In genomic region chr2:118169359-118170005, GRCh38 we compare ENCODE assay signal across 9 cellular contexts.
A peak's percentile ranks its signal among the peaks of the same experiment; 100 is the strongest.
DNase-seq lines count a peak whose midpoint lies in the region; ATAC-seq, FAIRE-seq and TF ChIP-seq lines count a peak whose summit lies in the region.
"Had no signal": no experiment of that assay in that cellular context is flagged by ENCODE, and none has a peak within 500 bp of the region (broad histone marks: within the 10 kb centered on the region; RNA-seq: fewer than 3 reads in every experiment).

No MANE protein-coding gene starts in this region.

- H3K4me2 ChIP-seq in OCI-LY7 (ENCODE audit: low read length): no peak overlapping the region

- POLR2A ChIA-PET in CD4-positive, alpha-beta memory T cell (lab: Charles Lee; ENCODE audit: partially characterized antibody): interaction anchor here (0.8 kb wide), 1 partner anchor 17 kb away, joined by 3 read pairs; no protein-coding TSS in a partner anchor
- POLR2A ChIA-PET in OCI-LY7 (lab: Charles Lee): no interaction called here

- no TSS peak for BruUV-seq in OCI-LY7 (replicated peaks; lab: Mats Ljungman, UMichigan)

- peaks cover 0 to 9% (median 0%) of the 10 kb centered on the region in 8 donors for H3K9me3 Mint-ChIP-seq in CD4-positive, alpha-beta memory T cell
- H3K9me3 Mint-ChIP-seq in T-helper 2 cell treated with Interferon-gamma antibody and Interleukin-4, amounts not matched to agents 5 μg/mL and 100 μg/mL, for 36 hours: peaks cover 11% of the 10 kb centered on the region

- H4K20me1 ChIP-seq in OCI-LY7 (ENCODE audit: insufficient read depth, low read length): no peaks in the 10 kb centered on the region

- H3K9me2 ChIP-seq in OCI-LY7 (ENCODE audit: insufficient read depth, low read length): no peaks in the 10 kb centered on the region

- ATAC-seq in GM21723 (IDR thresholded peaks at IDR 0.05; ENCODE audit: unreplicated experiment) (peak; percentile 81), HG02970 (IDR thresholded peaks at IDR 0.05; ENCODE audit: low FRiP score, unreplicated experiment) (no peak)

- H3K27me3 Mint-ChIP-seq in CD4-positive, alpha-beta memory T cell: peaks cover 0 to 3% of the 10 kb centered on the region in 2 donors
- peaks cover 2% of the 10 kb centered on the region for H3K27me3 Mint-ChIP-seq in T-helper 2 cell treated with Interferon-gamma antibody and Interleukin-4, amounts not matched to agents 5 μg/mL and 100 μg/mL, for 36 hours (ENCODE audit: low read depth)

- CTCF ChIA-PET in CD4-positive, alpha-beta memory T cell (lab: Charles Lee; ENCODE audit: partially characterized antibody): interaction anchor here (0.7 to 1.6 kb wide), 3 partner anchors 8 to 356 kb away, joined by 3 to 4 read pairs (median 3); partner anchors contain the start of gene DDX18
- CTCF ChIA-PET in OCI-LY7 (lab: Charles Lee; ENCODE audit: unreplicated experiment): no interaction called here

- peaks cover 20% of the 10 kb centered on the region for H3K4me1 ChIP-seq in CD4-positive, alpha-beta memory T cell (ENCODE audit: insufficient read depth, low read length)
- H3K4me1 ChIP-seq in kidney (ENCODE audit: control insufficient read depth in 1 of 2, insufficient read depth in 1 of 2, low read depth in 1 of 2, low read length in 2 of 2): no peaks in the 10 kb centered on the region
- H3K4me1 ChIP-seq in OCI-LY7 (ENCODE audit: insufficient read depth, low read length, poor library complexity, severe bottlenecking): no peaks in the 10 kb centered on the region

- H2AFZ ChIP-seq in OCI-LY7 (ENCODE audit: low read length): no peak overlapping the region

- H3K4me3 ChIP-seq in CD4-positive, alpha-beta memory T cell (ENCODE audit: low read length in 2 of 2): no peak overlapping the region
- H3K4me3 ChIP-seq in kidney (ENCODE audit: low read length in 2 of 2) (no peak overlapping the region), OCI-LY7 (ENCODE audit: low read depth, low read length, poor library complexity, severe bottlenecking) (no peak overlapping the region)

- H3K9me3 ChIP-seq in CD4-positive, alpha-beta memory T cell (ENCODE audit: control insufficient read depth in 1 of 2, low read length in 2 of 2): no peaks in the 10 kb centered on the region
- H3K9me3 ChIP-seq in kidney (ENCODE audit: control insufficient read depth in 1 of 2, low read length in 2 of 2) (no peaks in the 10 kb centered on the region), OCI-LY7 (ENCODE audit: low read length) (0 out of 2 replicates have a peak, but pooled peaks cover 3% of the 10 kb centered on the region)

- H3K27ac Mint-ChIP-seq in CD4-positive, alpha-beta memory T cell: peak overlapping the region in 4 of 7 donors; percentile 48 to 84 (median 72)
- H3K27ac Mint-ChIP-seq in T-helper 2 cell treated with Interferon-gamma antibody and Interleukin-4, amounts not matched to agents 5 μg/mL and 100 μg/mL, for 36 hours: peak overlapping the region; percentile 56

- no peaks in the 10 kb centered on the region for H3K36me3 Mint-ChIP-seq in CD4-positive, alpha-beta memory T cell
- peaks cover 7% of the 10 kb centered on the region for H3K36me3 Mint-ChIP-seq in T-helper 2 cell treated with Interferon-gamma antibody and Interleukin-4, amounts not matched to agents 5 μg/mL and 100 μg/mL, for 36 hours (ENCODE audit: low read depth)

- H3K79me2 ChIP-seq in OCI-LY7 (ENCODE audit: insufficient read depth, low read depth, low read length): no peaks in the 10 kb centered on the region

- H3K4me3 Mint-ChIP-seq in CD4-positive, alpha-beta memory T cell: peak overlapping the region in 3 of 8 donors; percentile 28 to 57 (median 54)
- peak overlapping the region; percentile 51 for H3K4me3 Mint-ChIP-seq in T-helper 2 cell treated with Interferon-gamma antibody and Interleukin-4, amounts not matched to agents 5 μg/mL and 100 μg/mL, for 36 hours

- H3K27ac ChIP-seq in CD4-positive, alpha-beta memory T cell (ENCODE audit: low read depth, low read length): no peak overlapping the region
- H3K27ac ChIP-seq in kidney (ENCODE audit: low read depth in 2 of 2, low read length in 2 of 2): no peak overlapping the region
- no peak overlapping the region for H3K27ac ChIP-seq in OCI-LY7 (ENCODE audit: low read depth, low read length, poor library complexity, severe bottlenecking)

- peak in 3 of 5 donors; percentile 15 to 18 (median 16) for DNase-seq in CD4-positive, alpha-beta memory T cell
- DNase-seq in T-helper 2 cell treated with Interferon-gamma antibody and Interleukin-4, amounts not matched to agents 5 μg/mL and 100 μg/mL, for 36 hours (ENCODE audit: low spot score): no peak
- DNase-seq in kidney: peak; percentile 81
- no peak for DNase-seq in OCI-LY7 (ENCODE audit: low spot score)
- DNase-seq in HuH-7 (ENCODE audit: low spot score): no peak
- no peak for DNase-seq in DMS53 (lab: John Stamatoyannopoulos, UW)
- DNase-seq: NCI-H1092 had no signal

- H3K36me3 ChIP-seq in CD4-positive, alpha-beta memory T cell (ENCODE audit: insufficient read depth, low read length): no peaks in the 10 kb centered on the region
- H3K36me3 ChIP-seq in kidney (ENCODE audit: control insufficient read depth in 1 of 2, insufficient read depth in 2 of 2, low read length in 2 of 2) (no peaks in the 10 kb centered on the region), OCI-LY7 (ENCODE audit: insufficient read depth, low read length) (no peaks in the 10 kb centered on the region)

- TF ChIP-seq CTCF in kidney (IDR thresholded peaks at IDR 0.05; ENCODE audit: borderline replicate concordance, extremely low read depth, insufficient read depth) (no peak), OCI-LY7 (conservative IDR thresholded peaks at IDR 0.05; ENCODE audit: low read length) (no peak)

- H3K9ac ChIP-seq in kidney (ENCODE audit: low read length in 2 of 2): no peak overlapping the region

- H3K27me3 ChIP-seq in CD4-positive, alpha-beta memory T cell (ENCODE audit: insufficient read depth, low read length): no peaks in the 10 kb centered on the region

- intact Hi-C loops in CD4-positive, alpha-beta memory T cell (cut with micrococcal nuclease): no loop called here
- intact Hi-C loops in kidney (cut with DNase I): no loop called here
- intact Hi-C loops in OCI-LY7 (cut with micrococcal nuclease; ENCODE audit: unreplicated experiment): no loop called here

- no peak for FAIRE-seq in kidney (lab: Jason Lieb, UNC)

- peaks cover 5 to 9% (median 7%) of the 10 kb centered on the region in 4 donors for H3K4me1 Mint-ChIP-seq in CD4-positive, alpha-beta memory T cell
- H3K4me1 Mint-ChIP-seq in T-helper 2 cell treated with Interferon-gamma antibody and Interleukin-4, amounts not matched to agents 5 μg/mL and 100 μg/mL, for 36 hours (ENCODE audit: low read depth): no peaks in the 10 kb centered on the region

Comparison
In these comparisons a context has a peak if more than half of its experiments do, and no peak if none do; other contexts are left out.
1. DNase-seq: peak in CD4-positive, alpha-beta memory T cell (3 of 5) and kidney (single experiment); none in T-helper 2 cell treated with Interferon-gamma antibody and Interleukin-4, amounts not matched to agents 5 μg/mL and 100 μg/mL, for 36 hours (single experiment), OCI-LY7 (single experiment), HuH-7 (single experiment) and DMS53 (single experiment).